1 cellular context compared by ENCODE assay signal in the genomic region with DNA sequence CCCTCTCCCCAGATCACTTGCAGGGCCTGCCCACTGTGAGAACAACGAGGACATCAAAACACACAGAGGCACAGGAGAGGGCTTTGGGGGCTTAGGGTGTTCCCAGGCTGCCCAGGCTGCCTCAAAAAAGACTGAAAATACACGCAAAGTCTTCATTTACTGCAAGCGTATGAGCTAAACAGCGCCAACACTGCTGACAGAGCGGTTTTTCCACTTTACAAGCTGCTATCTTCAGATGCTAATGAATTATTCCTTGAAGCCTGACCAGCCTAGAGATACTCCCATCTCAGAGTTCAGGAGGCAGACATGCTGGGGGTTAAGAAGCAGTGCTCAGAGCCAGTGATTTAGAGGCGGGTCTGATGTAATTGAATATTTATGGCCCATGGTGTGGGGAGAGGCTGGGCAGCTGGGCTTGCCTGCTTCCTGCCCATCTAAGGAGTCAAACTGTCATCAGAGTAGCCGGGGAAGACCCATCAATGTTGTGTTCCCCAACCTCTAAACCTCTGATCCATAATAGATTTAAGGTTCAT.
TF ChIP-seq lines count a peak whose summit lies in the region.

No MANE protein-coding gene starts in this region.

TF ChIP-seq in WTC11, 78 proteins besides CTCF, POLR2A, EP300 and RAD21:
- TF ChIP-seq ZNF263 (CRISPR knock-in tag; IDR thresholded peaks at IDR 0.05; ENCODE audit: low read depth) (no peak), ZNF423 (CRISPR knock-in tag; IDR thresholded peaks at IDR 0.05) (no peak), NFYB (CRISPR knock-in tag; conservative IDR thresholded peaks at IDR 0.05; ENCODE audit: low read depth) (no peak), PRRX2 (CRISPR knock-in tag; IDR thresholded peaks at IDR 0.05) (no peak), CREM (CRISPR knock-in tag; IDR thresholded peaks at IDR 0.05) (no peak), GRHL2 (CRISPR knock-in tag; IDR thresholded peaks at IDR 0.05; ENCODE audit: insufficient replicate concordance, severe bottlenecking) (no peak), FOXK1 (CRISPR knock-in tag; IDR thresholded peaks at IDR 0.05) (no peak), NR1H2 (CRISPR knock-in tag; IDR thresholded peaks at IDR 0.05) (no peak), SMAD4 (CRISPR knock-in tag; IDR thresholded peaks at IDR 0.05) (no peak), EMX1 (CRISPR knock-in tag; IDR thresholded peaks at IDR 0.05) (no peak)
- TF ChIP-seq, protein P1, sequence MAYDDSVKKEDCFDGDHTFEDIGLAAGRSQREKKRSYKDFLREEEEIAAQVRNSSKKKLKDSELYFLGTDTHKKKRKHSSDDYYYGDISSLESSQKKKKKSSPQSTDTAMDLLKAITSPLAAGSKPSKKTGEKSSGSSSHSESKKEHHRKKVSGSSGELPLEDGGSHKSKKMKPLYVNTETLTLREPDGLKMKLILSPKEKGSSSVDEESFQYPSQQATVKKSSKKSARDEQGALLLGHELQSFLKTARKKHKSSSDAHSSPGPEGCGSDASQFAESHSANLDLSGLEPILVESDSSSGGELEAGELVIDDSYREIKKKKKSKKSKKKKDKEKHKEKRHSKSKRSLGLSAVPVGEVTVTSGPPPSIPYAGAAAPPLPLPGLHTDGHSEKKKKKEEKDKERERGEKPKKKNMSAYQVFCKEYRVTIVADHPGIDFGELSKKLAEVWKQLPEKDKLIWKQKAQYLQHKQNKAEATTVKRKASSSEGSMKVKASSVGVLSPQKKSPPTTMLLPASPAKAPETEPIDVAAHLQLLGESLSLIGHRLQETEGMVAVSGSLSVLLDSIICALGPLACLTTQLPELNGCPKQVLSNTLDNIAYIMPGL (CRISPR knock-in tag; IDR thresholded peaks at IDR 0.05): no peak
- TF ChIP-seq, protein P2, sequence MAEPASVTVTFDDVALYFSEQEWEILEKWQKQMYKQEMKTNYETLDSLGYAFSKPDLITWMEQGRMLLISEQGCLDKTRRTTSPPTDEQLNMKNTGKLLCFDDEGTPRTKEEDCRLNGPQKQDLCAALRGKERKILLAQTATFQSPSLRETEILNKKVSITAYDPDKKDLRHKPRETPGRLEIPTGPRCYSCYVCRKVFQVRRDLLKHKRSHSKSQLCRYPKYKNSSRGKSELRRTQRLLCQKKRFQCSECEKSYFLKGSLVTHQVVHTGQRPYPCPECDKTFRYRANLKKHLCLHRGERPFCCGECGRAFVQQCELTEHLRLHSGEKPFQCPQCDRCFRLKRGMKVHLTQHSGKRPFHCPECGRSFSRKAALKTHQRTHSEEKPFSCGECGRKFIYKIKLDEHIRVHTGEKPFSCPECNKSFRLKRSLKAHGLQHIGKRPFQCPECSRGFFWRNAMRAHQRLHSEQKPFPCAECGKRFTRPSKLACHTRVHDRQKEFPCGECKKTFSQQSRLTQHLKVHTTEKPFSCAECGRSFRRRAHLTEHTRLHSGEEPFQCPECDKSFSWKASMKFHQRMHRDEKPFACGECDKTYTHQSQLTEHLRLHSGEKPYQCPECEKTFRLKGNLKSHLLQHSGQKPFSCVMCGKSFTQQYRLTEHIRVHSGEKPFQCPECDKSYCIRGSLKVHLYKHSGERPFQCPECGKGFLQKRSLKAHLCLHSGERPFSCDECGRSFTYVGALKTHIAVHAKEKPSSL (CRISPR knock-in tag; conservative IDR thresholded peaks at IDR 0.05): no peak
- TF ChIP-seq, protein P3, sequence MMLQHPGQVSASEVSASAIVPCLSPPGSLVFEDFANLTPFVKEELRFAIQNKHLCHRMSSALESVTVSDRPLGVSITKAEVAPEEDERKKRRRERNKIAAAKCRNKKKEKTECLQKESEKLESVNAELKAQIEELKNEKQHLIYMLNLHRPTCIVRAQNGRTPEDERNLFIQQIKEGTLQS (CRISPR knock-in tag; conservative IDR thresholded peaks at IDR 0.05): no peak
- TF ChIP-seq, protein P4, sequence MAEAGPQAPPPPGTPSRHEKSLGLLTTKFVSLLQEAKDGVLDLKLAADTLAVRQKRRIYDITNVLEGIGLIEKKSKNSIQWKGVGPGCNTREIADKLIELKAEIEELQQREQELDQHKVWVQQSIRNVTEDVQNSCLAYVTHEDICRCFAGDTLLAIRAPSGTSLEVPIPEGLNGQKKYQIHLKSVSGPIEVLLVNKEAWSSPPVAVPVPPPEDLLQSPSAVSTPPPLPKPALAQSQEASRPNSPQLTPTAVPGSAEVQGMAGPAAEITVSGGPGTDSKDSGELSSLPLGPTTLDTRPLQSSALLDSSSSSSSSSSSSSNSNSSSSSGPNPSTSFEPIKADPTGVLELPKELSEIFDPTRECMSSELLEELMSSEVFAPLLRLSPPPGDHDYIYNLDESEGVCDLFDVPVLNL (CRISPR knock-in tag; IDR thresholded peaks at IDR 0.05; ENCODE audit: borderline replicate concordance, low read depth): no peak
- TF ChIP-seq, protein P5, sequence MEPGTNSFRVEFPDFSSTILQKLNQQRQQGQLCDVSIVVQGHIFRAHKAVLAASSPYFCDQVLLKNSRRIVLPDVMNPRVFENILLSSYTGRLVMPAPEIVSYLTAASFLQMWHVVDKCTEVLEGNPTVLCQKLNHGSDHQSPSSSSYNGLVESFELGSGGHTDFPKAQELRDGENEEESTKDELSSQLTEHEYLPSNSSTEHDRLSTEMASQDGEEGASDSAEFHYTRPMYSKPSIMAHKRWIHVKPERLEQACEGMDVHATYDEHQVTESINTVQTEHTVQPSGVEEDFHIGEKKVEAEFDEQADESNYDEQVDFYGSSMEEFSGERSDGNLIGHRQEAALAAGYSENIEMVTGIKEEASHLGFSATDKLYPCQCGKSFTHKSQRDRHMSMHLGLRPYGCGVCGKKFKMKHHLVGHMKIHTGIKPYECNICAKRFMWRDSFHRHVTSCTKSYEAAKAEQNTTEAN (CRISPR knock-in tag; IDR thresholded peaks at IDR 0.05): no peak
- TF ChIP-seq, protein P6, sequence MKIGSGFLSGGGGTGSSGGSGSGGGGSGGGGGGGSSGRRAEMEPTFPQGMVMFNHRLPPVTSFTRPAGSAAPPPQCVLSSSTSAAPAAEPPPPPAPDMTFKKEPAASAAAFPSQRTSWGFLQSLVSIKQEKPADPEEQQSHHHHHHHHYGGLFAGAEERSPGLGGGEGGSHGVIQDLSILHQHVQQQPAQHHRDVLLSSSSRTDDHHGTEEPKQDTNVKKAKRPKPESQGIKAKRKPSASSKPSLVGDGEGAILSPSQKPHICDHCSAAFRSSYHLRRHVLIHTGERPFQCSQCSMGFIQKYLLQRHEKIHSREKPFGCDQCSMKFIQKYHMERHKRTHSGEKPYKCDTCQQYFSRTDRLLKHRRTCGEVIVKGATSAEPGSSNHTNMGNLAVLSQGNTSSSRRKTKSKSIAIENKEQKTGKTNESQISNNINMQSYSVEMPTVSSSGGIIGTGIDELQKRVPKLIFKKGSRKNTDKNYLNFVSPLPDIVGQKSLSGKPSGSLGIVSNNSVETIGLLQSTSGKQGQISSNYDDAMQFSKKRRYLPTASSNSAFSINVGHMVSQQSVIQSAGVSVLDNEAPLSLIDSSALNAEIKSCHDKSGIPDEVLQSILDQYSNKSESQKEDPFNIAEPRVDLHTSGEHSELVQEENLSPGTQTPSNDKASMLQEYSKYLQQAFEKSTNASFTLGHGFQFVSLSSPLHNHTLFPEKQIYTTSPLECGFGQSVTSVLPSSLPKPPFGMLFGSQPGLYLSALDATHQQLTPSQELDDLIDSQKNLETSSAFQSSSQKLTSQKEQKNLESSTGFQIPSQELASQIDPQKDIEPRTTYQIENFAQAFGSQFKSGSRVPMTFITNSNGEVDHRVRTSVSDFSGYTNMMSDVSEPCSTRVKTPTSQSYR (CRISPR knock-in tag; IDR thresholded peaks at IDR 0.05): no peak
TF ChIP-seq in WTC11: peak in this region for 0.
